In the genomic region with DNA sequence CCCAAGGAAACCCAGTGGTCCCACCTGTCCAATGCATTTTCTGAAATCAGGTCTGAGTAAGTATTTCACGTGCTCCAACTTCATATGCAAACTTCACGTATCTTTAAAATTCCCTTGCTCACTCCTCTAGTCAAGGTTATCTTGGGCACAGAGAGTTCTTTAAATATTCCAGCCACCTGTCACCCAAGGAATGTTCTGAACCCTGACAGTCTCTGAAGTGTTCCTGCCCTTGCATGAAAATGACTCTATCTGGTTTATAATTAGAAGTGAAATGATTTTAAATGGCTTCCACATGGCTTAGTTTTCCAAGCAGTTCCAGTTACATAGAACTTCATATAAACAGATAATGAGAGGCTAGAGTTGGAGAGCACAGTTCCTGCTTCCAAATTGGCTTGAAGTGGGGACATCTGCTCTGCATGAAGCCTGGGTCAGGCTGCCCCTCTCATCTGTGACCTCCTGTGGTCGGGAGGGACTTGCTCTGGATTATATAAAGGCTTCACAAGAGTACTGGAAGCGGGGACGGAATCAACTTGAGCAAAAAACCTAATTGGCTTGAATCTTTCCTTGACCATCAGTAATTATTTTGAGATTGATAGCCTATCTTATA, we compare ENCODE assay signal across 18 cellular contexts.
DNase-seq lines count a peak whose midpoint lies in the region; ATAC-seq, FAIRE-seq and TF ChIP-seq lines count a peak whose summit lies in the region.
"Had no signal": no experiment of that assay in that cellular context is flagged by ENCODE, and none has a peak within 500 bp of the region (broad histone marks: within the 10 kb centered on the region; RNA-seq: fewer than 3 reads in every experiment).

No MANE protein-coding gene starts in this region.

- no TSS peak for BruUV-seq in HepG2 (replicated peaks; lab: Mats Ljungman, UMichigan)

- POLR2A ChIA-PET in HepG2 (lab: Yijun Ruan, JAX), result no interaction called here
- POLR2A ChIA-PET in CD8-positive, alpha-beta memory T cell (lab: Charles Lee), result no interaction called here
- POLR2A ChIA-PET in naive thymus-derived CD8-positive, alpha-beta T cell (lab: Charles Lee), result no interaction called here

- TF ChIP-seq POLR2A in HepG2 (IDR thresholded peaks at IDR 0.05; ENCODE audit: insufficient read depth in 1 of 2, low read depth in 2 of 2, low read length in 2 of 2), result no peak

- H3K36me3 Mint-ChIP-seq in neural progenitor cell, result no peaks in the 10 kb centered on the region
- peaks cover 0 to 5% (median 0%) of the 10 kb centered on the region in 3 donors for H3K36me3 Mint-ChIP-seq in CD8-positive, alpha-beta memory T cell
- H3K36me3 Mint-ChIP-seq in naive thymus-derived CD8-positive, alpha-beta T cell, result no peaks in the 10 kb centered on the region
- H3K36me3 Mint-ChIP-seq: CD8-positive, alpha-beta T cell had no signal

- peaks cover 23% of the 10 kb centered on the region for H3K9me3 Mint-ChIP-seq in neural progenitor cell
- peaks cover 0 to 5% (median 3%) of the 10 kb centered on the region in 5 donors for H3K9me3 Mint-ChIP-seq in CD8-positive, alpha-beta memory T cell
- H3K9me3 Mint-ChIP-seq in naive thymus-derived CD8-positive, alpha-beta T cell, result peaks cover 0 to 17% (median 5%) of the 10 kb centered on the region in 9 donors
- H3K9me3 Mint-ChIP-seq: CD8-positive, alpha-beta T cell had no signal

- TF ChIP-seq EP300 in HepG2 (IDR thresholded peaks at IDR 0.05; ENCODE audit: low read depth in 2 of 2, low read length in 2 of 2) (no peak), HepG2 (CRISPR knock-in tag; IDR thresholded peaks at IDR 0.05; ENCODE audit: borderline replicate concordance) (no peak)

- CTCF ChIA-PET in HepG2 (lab: Yijun Ruan, JAX; ENCODE audit: low intra/inter-chr PET ratio, low total read pairs), result no interaction called here
- CTCF ChIA-PET in CD8-positive, alpha-beta memory T cell (lab: Charles Lee), result no interaction called here

- H3K27me3 ChIP-seq in liver (ENCODE audit: control insufficient read depth in 4 of 4, insufficient read depth in 4 of 4, low read length in 3 of 4) (peaks cover 0 to 10% (median 1%) of the 10 kb centered on the region in 4 donors), HepG2 (ENCODE audit: control insufficient read depth in 1 of 2, insufficient read depth in 2 of 2, low read length in 2 of 2) (peaks cover 1 to 13% of the 10 kb centered on the region in 2 experiments; a peak in 2 of 5 replicates), right atrium auricular region (no peaks in the 10 kb centered on the region), neural progenitor cell (no peaks in the 10 kb centered on the region), brain microvascular endothelial cell (replicated peaks) (no peaks in the 10 kb centered on the region)
- peaks cover 5% of the 10 kb centered on the region for H3K27me3 ChIP-seq in CD8-positive, alpha-beta memory T cell (ENCODE audit: insufficient read depth, low read length, poor library complexity, severe bottlenecking)
- H3K27me3 ChIP-seq: BLaER1 had no signal

- peak overlapping the region; percentile 38 for H3K4me3 Mint-ChIP-seq in neural progenitor cell
- H3K4me3 Mint-ChIP-seq in CD8-positive, alpha-beta memory T cell, result no peak overlapping the region
- H3K4me3 Mint-ChIP-seq in naive thymus-derived CD8-positive, alpha-beta T cell, result no peak overlapping the region
- H3K4me3 Mint-ChIP-seq: CD8-positive, alpha-beta T cell had no signal

- TF ChIP-seq RAD21 in liver (IDR thresholded peaks at IDR 0.05) (no peak), HepG2 (CRISPR knock-in tag; IDR thresholded peaks at IDR 0.05) (no peak)

- no peak overlapping the region for H3K4me3 ChIP-seq in liver (ENCODE audit: low read depth in 1 of 3, low read length in 3 of 3)
- H3K4me3 ChIP-seq in HepG2 (replicated peaks in 1 of 3; ENCODE audit: insufficient read depth in 1 of 3, low read depth in 2 of 3, low read length in 3 of 3), result no peak overlapping the region
- no peak overlapping the region for H3K4me3 ChIP-seq in right atrium auricular region
- H3K4me3 ChIP-seq in neural progenitor cell, result no peak overlapping the region
- H3K4me3 ChIP-seq in CD8-positive, alpha-beta memory T cell (ENCODE audit: low read length), result no peak overlapping the region
- no peak overlapping the region for H3K4me3 ChIP-seq in brain microvascular endothelial cell (ENCODE audit: low read depth, low read length)
- H3K4me3 ChIP-seq: BLaER1 had no signal

- H3K9me3 ChIP-seq in liver (ENCODE audit: control insufficient read depth in 4 of 4, low read length in 3 of 4) (peaks cover 0 to 4% (median 1%) of the 10 kb centered on the region in 4 donors), HepG2 (ENCODE audit: low read length) (no peaks in the 10 kb centered on the region), right atrium auricular region (no peaks in the 10 kb centered on the region), neural progenitor cell (ENCODE audit: low read depth) (no peaks in the 10 kb centered on the region)
- no peaks in the 10 kb centered on the region for H3K9me3 ChIP-seq in CD8-positive, alpha-beta memory T cell (ENCODE audit: low read length)

- H3K36me3 ChIP-seq in liver (ENCODE audit: control insufficient read depth in 4 of 4, insufficient read depth in 3 of 4, low read depth in 1 of 4, low read length in 3 of 4) (no peaks in the 10 kb centered on the region), HepG2 (replicated peaks in 1 of 2; ENCODE audit: control insufficient read depth in 1 of 2, insufficient read depth in 2 of 2, low read length in 2 of 2) (no peaks in the 10 kb centered on the region), right atrium auricular region (no peaks in the 10 kb centered on the region), neural progenitor cell (no peaks in the 10 kb centered on the region), brain microvascular endothelial cell (replicated peaks) (no peaks in the 10 kb centered on the region)
- no peaks in the 10 kb centered on the region for H3K36me3 ChIP-seq in CD8-positive, alpha-beta memory T cell (ENCODE audit: insufficient read depth, low read length)
- H3K36me3 ChIP-seq: BLaER1 had no signal

- in situ Hi-C loops in HepG2 (cut with HindIII; ENCODE audit: extremely low pct_ligation_motif_present, low pct_unique_long_range_greater_than_20kb), result no loop called here
- in situ Hi-C loops in brain microvascular endothelial cell (cut with HindIII; ENCODE audit: low pct_ligation_motif_present, low sequenced_read_pairs), result no loop called here

- no peak for FAIRE-seq in HepG2 (lab: Jason Lieb, UNC)
- FAIRE-seq: A204.1, GM12892 had no signal

- intact Hi-C loops in HepG2 (cut with micrococcal nuclease; ENCODE audit: unreplicated experiment), result no loop called here

- 70% methylated on average over 5 of the region's 5 CpGs for WGBS in liver
- WGBS in HepG2 (ENCODE audit: low lambda C conversion rate), result 5% methylated on average over 5 of the region's 5 CpGs

- H4K20me1 ChIP-seq in HepG2 (ENCODE audit: insufficient read depth, low read length), result no peaks in the 10 kb centered on the region
- no peaks in the 10 kb centered on the region for H4K20me1 ChIP-seq in neural progenitor cell (ENCODE audit: low read depth)
- H4K20me1 ChIP-seq: BLaER1 had no signal

- TF ChIP-seq CTCF in liver (IDR thresholded peaks at IDR 0.05; ENCODE audit: low read depth, low read length, missing input control) (no peak), HepG2 (CRISPR knock-in tag; IDR thresholded peaks at IDR 0.05) (no peak), right atrium auricular region (IDR thresholded peaks at IDR 0.05) (no peak), neural progenitor cell (IDR thresholded peaks at IDR 0.05) (no peak), brain microvascular endothelial cell (IDR thresholded peaks at IDR 0.05; ENCODE audit: low read depth, low read length, missing control alignments) (no peak)

- H3K27ac ChIP-seq in liver (ENCODE audit: low read depth in 1 of 2, low read length in 2 of 2), result no peak overlapping the region
- no peak overlapping the region for H3K27ac ChIP-seq in HepG2 (ENCODE audit: extremely low read length, insufficient read depth, low read length)
- H3K27ac ChIP-seq in right atrium auricular region, result peak overlapping the region; percentile 26 to 81
- no peak overlapping the region for H3K27ac ChIP-seq in neural progenitor cell
- H3K27ac ChIP-seq in CD8-positive, alpha-beta memory T cell (ENCODE audit: low read depth, low read length), result no peak overlapping the region
- no peak overlapping the region for H3K27ac ChIP-seq in brain microvascular endothelial cell
- H3K27ac ChIP-seq: BLaER1, KMS-11 had no signal

- no peak overlapping the region for H3K4me2 ChIP-seq in HepG2 (ENCODE audit: low read depth, low read length)
- no peak overlapping the region for H3K4me2 ChIP-seq in neural progenitor cell
- H3K4me2 ChIP-seq: BLaER1, KMS-11 had no signal

- DNase-seq in HepG2 (ENCODE audit: low spot score) (no peak), right atrium auricular region (ENCODE audit: low spot score) (peak; percentile 23), neural progenitor cell (ENCODE audit: low spot score) (no peak), brain microvascular endothelial cell (no peak)
- DNase-seq in CD8-positive, alpha-beta memory T cell, result no peak
- no peak for DNase-seq in activated CD4-positive, alpha-beta T cell treated with anti-CD3 and anti-CD28 coated beads for 48 hours
- DNase-seq in naive thymus-derived CD8-positive, alpha-beta T cell, result no peak
- DNase-seq: CD8-positive, alpha-beta T cell; GOT3; NCI-H1436; NCI-H2029; NCI-H2171; NCI-H510A treated with DMSO at 0.1 percent for 48 hours had no signal

- H3K27me3 Mint-ChIP-seq in neural progenitor cell (ENCODE audit: insufficient read depth, low read depth), result peaks cover 8% of the 10 kb centered on the region
- H3K27me3 Mint-ChIP-seq in CD8-positive, alpha-beta memory T cell, result peaks cover 13 to 53% of the 10 kb centered on the region in 2 donors
- H3K27me3 Mint-ChIP-seq in naive thymus-derived CD8-positive, alpha-beta T cell, result peaks cover 22 to 67% (median 29%) of the 10 kb centered on the region in 5 donors

- no peak for ATAC-seq in HepG2
- no peak for ATAC-seq in naive thymus-derived CD8-positive, alpha-beta T cell
- ATAC-seq: CD8-positive, alpha-beta T cell had no signal

- H3K4me1 Mint-ChIP-seq in neural progenitor cell, result peaks cover 38% of the 10 kb centered on the region
- no peaks in the 10 kb centered on the region for H3K4me1 Mint-ChIP-seq in CD8-positive, alpha-beta memory T cell
- no peaks in the 10 kb centered on the region for H3K4me1 Mint-ChIP-seq in naive thymus-derived CD8-positive, alpha-beta T cell

- H3K27ac Mint-ChIP-seq in neural progenitor cell, result peak overlapping the region; percentile 35
- H3K27ac Mint-ChIP-seq in CD8-positive, alpha-beta memory T cell, result no peak overlapping the region
- no peak overlapping the region for H3K27ac Mint-ChIP-seq in naive thymus-derived CD8-positive, alpha-beta T cell
- H3K27ac Mint-ChIP-seq: CD8-positive, alpha-beta T cell had no signal

- H3F3A ChIP-seq in neural progenitor cell (ENCODE audit: low read depth), result no peaks in the 10 kb centered on the region

- no peak overlapping the region for H2AFZ ChIP-seq in HepG2 (ENCODE audit: low read length)
- no peak overlapping the region for H2AFZ ChIP-seq in neural progenitor cell (replicated peaks)

- no peaks in the 10 kb centered on the region for H3K4me1 ChIP-seq in liver (ENCODE audit: control insufficient read depth in 4 of 4, insufficient read depth in 4 of 4, low read length in 3 of 4)
- H3K4me1 ChIP-seq in HepG2 (ENCODE audit: insufficient read depth, low read length), result no peaks in the 10 kb centered on the region
- peaks cover 0 to 3% of the 10 kb centered on the region in 2 donors for H3K4me1 ChIP-seq in right atrium auricular region
- H3K4me1 ChIP-seq in neural progenitor cell, result peaks cover 4% of the 10 kb centered on the region
- H3K4me1 ChIP-seq in CD8-positive, alpha-beta memory T cell (ENCODE audit: insufficient read depth, low read length), result no peaks in the 10 kb centered on the region

- no peak overlapping the region for H3K9ac ChIP-seq in liver (ENCODE audit: low read depth in 1 of 2, low read length in 2 of 2)
- H3K9ac ChIP-seq in HepG2 (ENCODE audit: insufficient read depth, low read depth, low read length), result no peak overlapping the region
- H3K9ac ChIP-seq in neural progenitor cell, result no peak overlapping the region
- H3K9ac ChIP-seq: BLaER1, KMS-11 had no signal

- no peaks in the 10 kb centered on the region for H3K79me2 ChIP-seq in HepG2 (ENCODE audit: insufficient read depth, low read length)
- no peaks in the 10 kb centered on the region for H3K79me2 ChIP-seq in neural progenitor cell (ENCODE audit: low read depth)

Comparison
In these comparisons a context has a peak if more than half of its experiments do, and no peak if none do; other contexts are left out.
1. H3K27ac ChIP-seq: peak in right atrium auricular region (2 of 2); none in liver (0 of 2), HepG2 (single experiment), neural progenitor cell (single experiment), CD8-positive, alpha-beta memory T cell (single experiment) and brain microvascular endothelial cell (single experiment).